Comparison of ENCODE assay signal across 22 cellular contexts in the genomic region with DNA sequence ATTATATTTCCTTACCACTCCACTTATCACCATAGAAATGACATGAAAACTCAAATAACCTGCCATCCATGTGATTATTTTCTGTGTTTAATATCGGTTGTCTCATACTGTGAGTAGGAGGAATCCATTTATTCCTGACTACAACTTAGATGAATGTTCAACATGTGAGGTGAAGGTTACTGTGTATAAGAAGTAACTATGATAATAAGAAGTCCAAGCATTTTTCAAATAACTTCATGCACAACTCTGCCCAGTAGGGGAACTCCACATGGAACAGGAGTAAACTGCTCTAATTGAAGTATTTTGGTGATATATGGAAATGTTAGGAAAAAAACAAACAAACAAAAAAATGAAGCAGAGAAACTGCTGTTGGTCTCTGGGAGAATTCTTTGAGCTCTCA.
DNase-seq lines count a peak whose midpoint lies in the region; ATAC-seq and TF ChIP-seq lines count a peak whose summit lies in the region.
"Had no signal": no experiment of that assay in that cellular context is flagged by ENCODE, and none has a peak within 500 bp of the region (broad histone marks: within the 10 kb centered on the region; RNA-seq: fewer than 3 reads in every experiment).

No MANE protein-coding gene starts in this region.

- no peak overlapping the region for H3K4me3 Mint-ChIP-seq in activated T-cell treated with anti-CD3 and anti-CD28 coated beads, Interleukin-2, amount 50 U/mL, for 72 hours
- H3K4me3 Mint-ChIP-seq: CD4-positive, alpha-beta T cell had no signal

- H3K36me3 Mint-ChIP-seq in activated T-cell treated with anti-CD3 and anti-CD28 coated beads, Interleukin-2, amount 50 U/mL, for 72 hours (ENCODE audit: insufficient read depth in 2 of 2), result peaks cover 0 to 3% of the 10 kb centered on the region in 2 donors

- TF ChIP-seq CTCF in 22Rv1 (IDR thresholded peaks at IDR 0.05), result no peak

- no peaks in the 10 kb centered on the region for H3K36me3 ChIP-seq in aorta (ENCODE audit: control insufficient read depth in 1 of 2, insufficient read depth in 2 of 2, low read length in 1 of 2)
- H3K36me3 ChIP-seq: HAP-1 had no signal

- ATAC-seq in aorta (ENCODE audit: low FRiP score), result no peak
- ATAC-seq in left lobe of liver, result no peak
- ATAC-seq in activated T-cell treated with anti-CD3 and anti-CD28 coated beads, Interleukin-2, amount 50 U/mL, for 72 hours (replicated peaks in 1 of 2), result no peak
- ATAC-seq: Panc1 had no signal

- no peak overlapping the region for H3K4me3 ChIP-seq in aorta (ENCODE audit: low read length in 2 of 2)
- H3K4me3 ChIP-seq: GM23248, HAP-1 had no signal

- no peaks in the 10 kb centered on the region for H3K9me3 ChIP-seq in aorta (ENCODE audit: control insufficient read depth, low read length)
- H3K9me3 ChIP-seq: Caco-2, HAP-1 had no signal

- DNase-seq in ELR (ENCODE audit: low read depth) (peak; percentile 8), astrocyte of the hippocampus (ENCODE audit: low read depth, low spot score) (peak; percentile 1), kidney tubule cell (ENCODE audit: low spot score) (peak; percentile 53), aorta (no peak), left lobe of liver (ENCODE audit: low spot score) (no peak), amygdala (lab: John Stamatoyannopoulos, UW) (no peak)
- DNase-seq in activated T-cell treated with anti-CD3 and anti-CD28 coated beads, Interleukin-2, amount 50 U/mL, for 72 hours, result no peak
- DNase-seq: Caco-2; CD4-positive, alpha-beta T cell; DMS153; GM23248; NCI-H1105; NCI-H2029 treated with DMSO at 0.1 percent for 48 hours; NCI-H2171; NCI-H345; NCI-H524; NCI-H774; NK-92 treated with Interleukin-12 subunit alpha and Interleukin-12 subunit beta, amount 100 ng/mL, for 24 hours had no signal

- no peaks in the 10 kb centered on the region for H3K27me3 Mint-ChIP-seq in activated T-cell treated with anti-CD3 and anti-CD28 coated beads, Interleukin-2, amount 50 U/mL, for 72 hours (ENCODE audit: low read depth)
- H3K27me3 Mint-ChIP-seq: CD4-positive, alpha-beta T cell had no signal

- H3K4me1 ChIP-seq in aorta (ENCODE audit: control insufficient read depth in 1 of 2, insufficient read depth in 2 of 2, low read length in 2 of 2), result no peaks in the 10 kb centered on the region
- H3K4me1 ChIP-seq: Caco-2, HAP-1 had no signal

- H3K4me1 Mint-ChIP-seq in activated T-cell treated with anti-CD3 and anti-CD28 coated beads, Interleukin-2, amount 50 U/mL, for 72 hours (ENCODE audit: low read depth), result no peaks in the 10 kb centered on the region

- H3K27ac Mint-ChIP-seq in activated T-cell treated with anti-CD3 and anti-CD28 coated beads, Interleukin-2, amount 50 U/mL, for 72 hours, result no peak overlapping the region
- H3K27ac Mint-ChIP-seq: CD4-positive, alpha-beta T cell had no signal

- WGBS in aorta, 2 donors, result 22 to 30% methylated on average over 1 of the region's 1 CpG

- no peaks in the 10 kb centered on the region for H3K27me3 ChIP-seq in aorta (ENCODE audit: control insufficient read depth in 1 of 2, insufficient read depth in 2 of 2, low read length in 1 of 2)

- intact Hi-C loops in aorta (cut with DNase I), result no loop called here

- H3K27ac ChIP-seq in 22Rv1, result peak overlapping the region; percentile 76
- no peak overlapping the region for H3K27ac ChIP-seq in aorta (ENCODE audit: low read depth in 1 of 2, low read length in 2 of 2)
- H3K27ac ChIP-seq: GM23248, KMS-11 had no signal

- peaks cover 1 to 5% of the 10 kb centered on the region in 2 donors for H3K9me3 Mint-ChIP-seq in activated T-cell treated with anti-CD3 and anti-CD28 coated beads, Interleukin-2, amount 50 U/mL, for 72 hours

Comparison
In these comparisons a context has a peak if more than half of its experiments do, and no peak if none do; other contexts are left out.
1. DNase-seq: peak in ELR (single experiment), astrocyte of the hippocampus (single experiment) and kidney tubule cell (single experiment); none in aorta (0 of 2), left lobe of liver (single experiment), activated T-cell treated with anti-CD3 and anti-CD28 coated beads, Interleukin-2, amount 50 U/mL, for 72 hours (0 of 2) and amygdala (0 of 56).